In the genomic region with DNA sequence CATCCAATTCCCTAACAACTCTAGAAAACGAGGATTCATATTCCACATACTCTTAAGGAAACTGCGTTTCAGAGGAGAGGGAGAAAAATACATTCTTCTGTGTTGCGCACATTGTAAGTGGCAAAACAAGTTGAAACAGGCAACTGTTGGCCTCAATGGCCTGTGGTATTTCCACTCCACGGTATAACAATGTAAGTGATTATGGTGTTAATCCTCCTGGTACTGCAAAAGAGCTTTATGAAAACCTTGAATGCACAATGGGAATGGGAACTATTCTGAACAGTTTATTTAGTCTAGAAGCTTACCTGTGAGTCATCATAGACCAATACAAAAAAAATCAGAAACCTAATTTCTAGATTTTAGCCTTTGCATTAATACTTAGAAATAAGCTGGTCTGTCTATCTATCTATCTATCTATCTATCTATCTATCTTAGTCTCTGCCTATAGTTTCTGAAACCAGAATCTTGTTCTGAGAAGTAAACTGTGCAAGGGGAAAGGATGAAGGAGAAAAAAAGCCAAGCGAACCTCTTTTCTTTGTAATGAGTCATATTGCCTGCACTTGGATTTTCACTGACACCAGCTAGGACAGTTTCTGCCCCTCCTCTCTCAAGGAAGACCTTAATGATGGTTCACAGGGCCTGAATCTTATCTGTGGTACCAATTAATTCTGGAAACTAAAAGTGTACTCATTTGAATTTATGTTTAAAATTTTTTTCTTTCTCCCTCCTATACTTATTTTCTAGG, we compare ENCODE assay signal across 22 cellular contexts.
DNase-seq lines count a peak whose midpoint lies in the region; ATAC-seq and TF ChIP-seq lines count a peak whose summit lies in the region.
"Had no signal": no experiment of that assay in that cellular context is flagged by ENCODE, and none has a peak within 500 bp of the region (broad histone marks: within the 10 kb centered on the region; RNA-seq: fewer than 3 reads in every experiment).

No MANE protein-coding gene starts in this region.

- peak overlapping the region; percentile 78 for H3K27ac ChIP-seq in RWPE2 (ENCODE audit: poor library complexity, severe bottlenecking)
- H3K27ac ChIP-seq in smooth muscle cell (ENCODE audit: low read depth): peak overlapping the region; percentile 73
- H3K27ac ChIP-seq: 22Rv1, heart left ventricle, upper lobe of right lung had no signal

- H3K4me1 ChIP-seq in RWPE2 (ENCODE audit: insufficient read depth, poor library complexity, severe bottlenecking) (peaks cover 18% of the 10 kb centered on the region), smooth muscle cell (ENCODE audit: low read depth) (no peaks in the 10 kb centered on the region)
- H3K4me1 ChIP-seq: BE2C, heart left ventricle had no signal

- H3K9me3 ChIP-seq in RWPE2 (ENCODE audit: severe bottlenecking) (no peaks in the 10 kb centered on the region), smooth muscle cell (replicated peaks; ENCODE audit: low read depth) (no peaks in the 10 kb centered on the region)
- H3K9me3 ChIP-seq: BE2C, heart left ventricle, MG63, upper lobe of right lung had no signal

- TF ChIP-seq CTCF in RWPE2 (IDR thresholded peaks at IDR 0.05; ENCODE audit: poor library complexity, severe bottlenecking) (no peak), epithelial cell of proximal tubule (conservative IDR thresholded peaks at IDR 0.05; ENCODE audit: low read depth, low read length) (no peak), smooth muscle cell (IDR thresholded peaks at IDR 0.05; ENCODE audit: borderline replicate concordance, insufficient read depth, poor library complexity, severe bottlenecking) (no peak), omental fat pad (IDR thresholded peaks at IDR 0.05) (no peak)

- H3K79me2 ChIP-seq in smooth muscle cell (ENCODE audit: low read depth): no peaks in the 10 kb centered on the region

- no peaks in the 10 kb centered on the region for H4K20me1 ChIP-seq in smooth muscle cell (ENCODE audit: low read depth)

- 60% methylated on average over 5 of the region's 5 CpGs for WGBS in smooth muscle cell (ENCODE audit: low lambda C conversion rate)

- DNase-seq in DMS153 (lab: John Stamatoyannopoulos, UW): peak; percentile 7
- no peak for DNase-seq in DMS153 treated with DMSO at 0.1 percent for 48 hours (lab: John Stamatoyannopoulos, UW; ENCODE audit: unreplicated experiment)
- DNase-seq in RWPE2 (ENCODE audit: low spot score): no peak
- peak; percentile 77 for DNase-seq in epithelial cell of proximal tubule (ENCODE audit: low read depth)
- DNase-seq in smooth muscle cell (lab: John Stamatoyannopoulos, UW; ENCODE audit: unreplicated experiment): no peak
- no peak for DNase-seq in omental fat pad (ENCODE audit: low spot score)
- DNase-seq: activated CD8-positive, alpha-beta memory T cell treated with anti-CD3 and anti-CD28 coated beads, Interleukin-2, amount 10 ng/mL, durations not matched to agents 7 days and 5 days; activated effector memory CD4-positive, alpha-beta T cell treated with Interleukin-2 at 50 U/mL for 16 hours; amygdala; BE2C; heart left ventricle; islet precursor cell; MG63; NCI-H2029; NCI-H526; stimulated activated CD4-positive, alpha-beta T cell treated with anti-CD3 and anti-CD28 coated beads, Interleukin-15, amount 100 ng/mL, for 24 hours; stimulated activated naive B cell treated with anti-CD40 and anti-IgM and Interleukin-4, amounts not matched to agents 10 μg/mL and 1 μg/mL and 100 μg/mL, for 72 hours; T1000; upper lobe of right lung had no signal

- H3K4me3 ChIP-seq in RWPE2 (ENCODE audit: severe bottlenecking): no peak overlapping the region
- no peak overlapping the region for H3K4me3 ChIP-seq in epithelial cell of proximal tubule (ENCODE audit: low read depth, low read length)
- H3K4me3 ChIP-seq in smooth muscle cell: no peak overlapping the region
- H3K4me3 ChIP-seq: heart left ventricle, MG63, upper lobe of right lung had no signal

- H3K36me3 ChIP-seq in RWPE2 (ENCODE audit: low read depth) (no peaks in the 10 kb centered on the region), smooth muscle cell (ENCODE audit: low read depth) (no peaks in the 10 kb centered on the region)
- H3K36me3 ChIP-seq: BE2C, heart left ventricle, MG63, upper lobe of right lung had no signal

- no peaks in the 10 kb centered on the region for H3F3A ChIP-seq in smooth muscle cell (ENCODE audit: low read depth)

- H3K27me3 ChIP-seq in RWPE2 (ENCODE audit: insufficient read depth, poor library complexity, severe bottlenecking) (no peaks in the 10 kb centered on the region), smooth muscle cell (ENCODE audit: low read depth) (no peaks in the 10 kb centered on the region)
- H3K27me3 ChIP-seq: BE2C, heart left ventricle, MG63, upper lobe of right lung had no signal

- H2AFZ ChIP-seq in smooth muscle cell (ENCODE audit: low read depth): no peak overlapping the region

- H3K9ac ChIP-seq in smooth muscle cell (ENCODE audit: low read depth): peak overlapping the region; percentile 45

- no peak overlapping the region for H3K4me2 ChIP-seq in smooth muscle cell

- ATAC-seq in RWPE2 (ENCODE audit: low read depth) (peak; percentile 94), HG03135 (IDR thresholded peaks at IDR 0.05; ENCODE audit: unreplicated experiment) (no peak), omental fat pad (ENCODE audit: low FRiP score) (no peak), GM21825 (IDR thresholded peaks at IDR 0.05; ENCODE audit: unreplicated experiment) (no peak)
- ATAC-seq: activated CD8-positive, alpha-beta memory T cell treated with anti-CD3 and anti-CD28 coated beads, Interleukin-2, amount 10 ng/mL, durations not matched to agents 7 days and 5 days; heart left ventricle; stimulated activated naive B cell treated with anti-CD40 and anti-IgM and Interleukin-4, amounts not matched to agents 10 μg/mL and 1 μg/mL and 100 μg/mL, for 72 hours; upper lobe of right lung had no signal

Comparison
In these comparisons a context has a peak if more than half of its experiments do, and no peak if none do; other contexts are left out.
1. DNase-seq: peak in DMS153 (single experiment) and epithelial cell of proximal tubule (single experiment); none in DMS153 treated with DMSO at 0.1 percent for 48 hours (single experiment), RWPE2 (single experiment), smooth muscle cell (single experiment) and omental fat pad (single experiment).